8 cellular contexts compared by ENCODE assay signal in genomic region chr4:6716958-6717655, GRCh38. TPM values are rescaled to one million over a fixed set of nuclear protein-coding genes. Genes with fewer than 3 reads are reported as not detected.
A peak's percentile ranks its signal among the peaks of the same experiment; 100 is the strongest.
DNase-seq lines count a peak whose midpoint lies in the region; ATAC-seq and TF ChIP-seq lines count a peak whose summit lies in the region.

No MANE protein-coding gene starts in this region.

- H3K4me1 Mint-ChIP-seq in activated T-cell treated with anti-CD3 and anti-CD28 coated beads, Interleukin-2, amount 50 U/mL, for 24 hours (ENCODE audit: low read depth), result peaks cover 30% of the 10 kb centered on the region
- H3K4me1 Mint-ChIP-seq in activated naive CD8-positive, alpha-beta T cell treated with anti-CD3 and anti-CD28 coated beads, Interleukin-2, amount 10 ng/mL, durations not matched to agents 7 days and 5 days, result peaks cover 22% of the 10 kb centered on the region

- H3K4me3 ChIP-seq in left lung (peak overlapping the region; percentile 83), tibial artery (peak overlapping the region; percentile 69 to 85)

- H3K27me3 Mint-ChIP-seq in activated T-cell treated with anti-CD3 and anti-CD28 coated beads, Interleukin-2, amount 50 U/mL, for 24 hours, result no peaks in the 10 kb centered on the region
- peaks cover 2% of the 10 kb centered on the region for H3K27me3 Mint-ChIP-seq in activated naive CD8-positive, alpha-beta T cell treated with anti-CD3 and anti-CD28 coated beads, Interleukin-2, amount 10 ng/mL, durations not matched to agents 7 days and 5 days

- POLR2A ChIA-PET in activated naive CD8-positive, alpha-beta T cell treated with anti-CD3 and anti-CD28 coated beads, Interleukin-2, amount 10 ng/mL, durations not matched to agents 7 days and 5 days (lab: Charles Lee), result interaction anchor here (0.7 to 3.5 kb wide), 11 partner anchors 8 to 351 kb away, joined by 3 to 60 read pairs (median 9); partner anchors contain the start of genes GRPEL1, KIAA0232, MAN2B2 and MRFAP1

- ATAC-seq in activated naive CD8-positive, alpha-beta T cell treated with anti-CD3 and anti-CD28 coated beads, Interleukin-2, amount 10 ng/mL, durations not matched to agents 7 days and 5 days (ENCODE audit: low read depth), result no peak
- no peak for ATAC-seq in left lung

- H3K4me1 ChIP-seq in left lung, result peaks cover 8 to 32% of the 10 kb centered on the region in 2 donors
- H3K4me1 ChIP-seq in tibial artery, result peaks cover 0 to 29% (median 24%) of the 10 kb centered on the region in 4 donors

- no peaks in the 10 kb centered on the region for H3K9me3 Mint-ChIP-seq in activated T-cell treated with anti-CD3 and anti-CD28 coated beads, Interleukin-2, amount 50 U/mL, for 24 hours
- H3K9me3 Mint-ChIP-seq in activated naive CD8-positive, alpha-beta T cell treated with anti-CD3 and anti-CD28 coated beads, Interleukin-2, amount 10 ng/mL, durations not matched to agents 7 days and 5 days, result peaks cover 4% of the 10 kb centered on the region

- intact Hi-C loops in left lung (cut with DNase I) (no loop called here), tibial artery (cut with DNase I; ENCODE audit: low total_unique reads) (loop anchor here (10.0 kb wide), 2 partner anchors 268 to 358 kb away; no protein-coding TSS in a partner anchor)

- no peaks in the 10 kb centered on the region for H3K36me3 ChIP-seq in left lung
- H3K36me3 ChIP-seq in tibial artery, result peaks cover 0 to 8% (median 0%) of the 10 kb centered on the region in 3 donors

- DNase-seq in activated T-cell treated with anti-CD3 and anti-CD28 coated beads, Interleukin-2, amount 50 U/mL, for 24 hours, result no peak
- no peak for DNase-seq in activated T-cell treated with anti-CD3 and anti-CD28 coated beads, Interleukin-2, amount 50 U/mL, for 48 hours
- no peak for DNase-seq in activated naive CD8-positive, alpha-beta T cell treated with anti-CD3 and anti-CD28 coated beads, Interleukin-2, amount 10 ng/mL, durations not matched to agents 7 days and 5 days
- no peak for DNase-seq in left lung
- no peak for DNase-seq in tibial artery
- no peak for DNase-seq in activated gamma-delta T cell (lab: John Stamatoyannopoulos, UW)
- no peak for DNase-seq in amygdala (lab: John Stamatoyannopoulos, UW)
- no peak for DNase-seq in DMS153 treated with DMSO at 0.1 percent for 48 hours (lab: John Stamatoyannopoulos, UW; ENCODE audit: unreplicated experiment)

- H3K27ac Mint-ChIP-seq in activated T-cell treated with anti-CD3 and anti-CD28 coated beads, Interleukin-2, amount 50 U/mL, for 24 hours, result peak overlapping the region; percentile 90
- peak overlapping the region; percentile 86 for H3K27ac Mint-ChIP-seq in activated naive CD8-positive, alpha-beta T cell treated with anti-CD3 and anti-CD28 coated beads, Interleukin-2, amount 10 ng/mL, durations not matched to agents 7 days and 5 days

- no peak for TF ChIP-seq CTCF in left lung (IDR thresholded peaks at IDR 0.05)
- TF ChIP-seq CTCF in tibial artery (IDR thresholded peaks at IDR 0.05), result no peak

- peak overlapping the region; percentile 91 for H3K4me3 Mint-ChIP-seq in activated T-cell treated with anti-CD3 and anti-CD28 coated beads, Interleukin-2, amount 50 U/mL, for 24 hours
- peak overlapping the region; percentile 90 for H3K4me3 Mint-ChIP-seq in activated naive CD8-positive, alpha-beta T cell treated with anti-CD3 and anti-CD28 coated beads, Interleukin-2, amount 10 ng/mL, durations not matched to agents 7 days and 5 days

- H3K36me3 Mint-ChIP-seq in activated T-cell treated with anti-CD3 and anti-CD28 coated beads, Interleukin-2, amount 50 U/mL, for 24 hours (ENCODE audit: low read depth), result peaks cover 24% of the 10 kb centered on the region
- peaks cover 3% of the 10 kb centered on the region for H3K36me3 Mint-ChIP-seq in activated naive CD8-positive, alpha-beta T cell treated with anti-CD3 and anti-CD28 coated beads, Interleukin-2, amount 10 ng/mL, durations not matched to agents 7 days and 5 days

- no peaks in the 10 kb centered on the region for H3K9me3 ChIP-seq in left lung
- no peaks in the 10 kb centered on the region for H3K9me3 ChIP-seq in tibial artery

- H3K27ac ChIP-seq in left lung, result peak overlapping the region; percentile 93 to 95
- peak overlapping the region; percentile 85 to 92 for H3K27ac ChIP-seq in tibial artery

- H3K27me3 ChIP-seq in left lung, result no peaks in the 10 kb centered on the region
- H3K27me3 ChIP-seq in tibial artery, result no peaks in the 10 kb centered on the region

RNA-seq across cellular contexts. Expression of gene BLOC1S4, which starts 1.1 kb away (rescaled TPM):
- 10 to 100 TPM; 23.9 to 24.3 TPM for total RNA-seq in activated naive CD8-positive, alpha-beta T cell treated with anti-CD3 and anti-CD28 coated beads, Interleukin-2, amount 10 ng/mL, durations not matched to agents 7 days and 5 days
- 10 to 100 TPM; 10.8 to 11.1 TPM for total RNA-seq in left lung

RNA-seq across cellular contexts. Expression of gene MRFAP1L1, which starts 7.4 kb away (rescaled TPM):
- 10 to 100 TPM; 74.6 to 80.0 TPM for total RNA-seq in activated naive CD8-positive, alpha-beta T cell treated with anti-CD3 and anti-CD28 coated beads, Interleukin-2, amount 10 ng/mL, durations not matched to agents 7 days and 5 days
- 10 to 100 TPM; 43.3 to 46.2 TPM for total RNA-seq in left lung

RNA-seq across cellular contexts. Expression of gene S100P, which starts 23.4 kb away (rescaled TPM):
- 1 to 10 TPM in 1 of 2 experiments, not detected in 1; 1.5 TPM for total RNA-seq in activated naive CD8-positive, alpha-beta T cell treated with anti-CD3 and anti-CD28 coated beads, Interleukin-2, amount 10 ng/mL, durations not matched to agents 7 days and 5 days
- total RNA-seq in left lung, result 10 to 100 TPM in 1 of 2 donors, 1 to 10 TPM in 1; 5.9 to 85.0 TPM
